8 cellular contexts compared by ENCODE assay signal in genomic region chr18:24397131-24397693, GRCh38. TPM values are rescaled to one million over a fixed set of nuclear protein-coding genes. Genes with fewer than 3 reads are reported as not detected.
DNase-seq lines count a peak whose midpoint lies in the region; ATAC-seq and TF ChIP-seq lines count a peak whose summit lies in the region.

No MANE protein-coding gene starts in this region.

- TF ChIP-seq EP300 in sigmoid colon (IDR thresholded peaks at IDR 0.05) = peak in 1 of 4 donors; percentile 22

- H3K27me3 ChIP-seq in SU-DHL-6 (ENCODE audit: low read length) = no peaks in the 10 kb centered on the region; the same call in 1 of the 2 replicates
- no peaks in the 10 kb centered on the region for H3K27me3 ChIP-seq in iPS-20b (ENCODE audit: insufficient read depth, low read length)
- no peaks in the 10 kb centered on the region for H3K27me3 ChIP-seq in sigmoid colon

- H3K9ac ChIP-seq in SU-DHL-6 (ENCODE audit: low read length) (peak overlapping the region; percentile 62), iPS-20b (ENCODE audit: low read depth, low read length) (peak overlapping the region; percentile 90)

- ATAC-seq in GM21723 (IDR thresholded peaks at IDR 0.05; ENCODE audit: unreplicated experiment) (peak; percentile 28), GM19328 (IDR thresholded peaks at IDR 0.05; ENCODE audit: unreplicated experiment) (no peak)

- no peaks in the 10 kb centered on the region for H3K9me2 ChIP-seq in SU-DHL-6 (replicated peaks; ENCODE audit: insufficient read depth, low read length)

- peaks cover 34% of the 10 kb centered on the region for H3K4me1 ChIP-seq in iPS-20b (ENCODE audit: insufficient read depth, low read length)
- H3K4me1 ChIP-seq in sigmoid colon = peaks cover 0 to 13% (median 9%) of the 10 kb centered on the region in 4 donors

- peak; percentile 39 for DNase-seq in AG09319 (ENCODE audit: extremely low read depth, low read depth)
- peak; percentile 91 for DNase-seq in NCI-H146 (lab: John Stamatoyannopoulos, UW)
- peak; percentile 76 to 81 for DNase-seq in cardiac fibroblast (ENCODE audit: low read depth in 2 of 2)
- DNase-seq in sigmoid colon = peak; percentile 86

- H3K4me3 ChIP-seq in SU-DHL-6 (ENCODE audit: insufficient read depth, low read length, poor library complexity, severe bottlenecking) (peak overlapping the region; percentile 69), cardiac fibroblast (replicated peaks in 1 of 2; ENCODE audit: low read depth in 2 of 2, low read length in 2 of 2) (peak overlapping the region; percentile 79), iPS-20b (ENCODE audit: low read length) (peak overlapping the region; percentile 78), sigmoid colon (peak overlapping the region; percentile 69 to 88 (median 73))

- no peak for TF ChIP-seq CTCF in AG09319 (IDR thresholded peaks at IDR 0.05; ENCODE audit: low read depth, low read length)
- TF ChIP-seq CTCF in SU-DHL-6 (IDR thresholded peaks at IDR 0.05; ENCODE audit: insufficient read depth, low read length, poor library complexity, severe bottlenecking) = no peak
- TF ChIP-seq CTCF in cardiac fibroblast (IDR thresholded peaks at IDR 0.05; ENCODE audit: low read depth, low read length) = no peak
- TF ChIP-seq CTCF in sigmoid colon (IDR thresholded peaks at IDR 0.05) = no peak

- peak overlapping the region; percentile 72 for H3K4me2 ChIP-seq in SU-DHL-6 (ENCODE audit: low read depth, low read length, poor library complexity, severe bottlenecking)

- 0 out of 2 replicates have a peak, but pooled peaks cover 9% of the 10 kb centered on the region for H3F3A ChIP-seq in SU-DHL-6 (ENCODE audit: insufficient read depth)

- peak overlapping the region; percentile 97 for H2AFZ ChIP-seq in SU-DHL-6 (ENCODE audit: low read depth, low read length, severe bottlenecking)

- H3K9me3 ChIP-seq in SU-DHL-6 (ENCODE audit: insufficient read depth, low read length) (no peaks in the 10 kb centered on the region), iPS-20b (ENCODE audit: insufficient read depth, low read depth, low read length) (no peaks in the 10 kb centered on the region), sigmoid colon (no peaks in the 10 kb centered on the region)

- H3K27ac ChIP-seq in SU-DHL-6 (ENCODE audit: low read depth, low read length) (no peak overlapping the region), iPS-20b (ENCODE audit: low read length) (peak overlapping the region; percentile 57), sigmoid colon (peak overlapping the region; percentile 74 to 91 (median 86))

- 0 to 1% methylated on average over 50 of the region's 50 CpGs for WGBS in sigmoid colon, 2 donors

- H3K36me3 ChIP-seq in SU-DHL-6 (ENCODE audit: low read length) (no peaks in the 10 kb centered on the region), iPS-20b (ENCODE audit: insufficient read depth, low read depth, low read length) (no peaks in the 10 kb centered on the region), sigmoid colon (no peaks in the 10 kb centered on the region)

- no peak for TF ChIP-seq POLR2A in sigmoid colon (IDR thresholded peaks at IDR 0.05)

- no peaks in the 10 kb centered on the region for H3K79me2 ChIP-seq in SU-DHL-6 (ENCODE audit: insufficient read depth, low read length)

- intact Hi-C loops in sigmoid colon (cut with DNase I) = loop anchor here (1.0 to 5.0 kb wide), 3 partner anchors 29 to 955 kb away; partner anchors contain the start of genes IMPACT and ZNF521

- H4K20me1 ChIP-seq in SU-DHL-6 (ENCODE audit: low read depth, low read length) = 0 out of 2 replicates have a peak, but pooled peaks cover 5% of the 10 kb centered on the region

RNA-seq across cellular contexts. Expression of gene OSBPL1A, which starts 0.4 kb away (rescaled TPM):
- 100 to 1,000 TPM in 1 of 4 donors, 10 to 100 TPM in 3; 71.3 to 110 (median 94.6) TPM for total RNA-seq in sigmoid colon
- 10 to 100 TPM; 15.2 to 45.3 (median 42.0) TPM for polyA plus RNA-seq in sigmoid colon

RNA-seq across cellular contexts. Expression of gene IMPACT, which starts 29.3 kb away (rescaled TPM):
- total RNA-seq in sigmoid colon = 10 to 100 TPM; 15.6 to 24.6 (median 19.1) TPM
- polyA plus RNA-seq in sigmoid colon = 10 to 100 TPM; 11.7 to 14.4 (median 12.0) TPM

Comparison
In these comparisons a context has a peak if more than half of its experiments do, and no peak if none do; other contexts are left out.
1. DNase-seq: peak in every context shown above with its lines; median percentile 91 in NCI-H146; 86 in sigmoid colon; 78 in cardiac fibroblast; 39 in AG09319.